ENCODE assay signal across 1 cellular context in the genomic region with DNA sequence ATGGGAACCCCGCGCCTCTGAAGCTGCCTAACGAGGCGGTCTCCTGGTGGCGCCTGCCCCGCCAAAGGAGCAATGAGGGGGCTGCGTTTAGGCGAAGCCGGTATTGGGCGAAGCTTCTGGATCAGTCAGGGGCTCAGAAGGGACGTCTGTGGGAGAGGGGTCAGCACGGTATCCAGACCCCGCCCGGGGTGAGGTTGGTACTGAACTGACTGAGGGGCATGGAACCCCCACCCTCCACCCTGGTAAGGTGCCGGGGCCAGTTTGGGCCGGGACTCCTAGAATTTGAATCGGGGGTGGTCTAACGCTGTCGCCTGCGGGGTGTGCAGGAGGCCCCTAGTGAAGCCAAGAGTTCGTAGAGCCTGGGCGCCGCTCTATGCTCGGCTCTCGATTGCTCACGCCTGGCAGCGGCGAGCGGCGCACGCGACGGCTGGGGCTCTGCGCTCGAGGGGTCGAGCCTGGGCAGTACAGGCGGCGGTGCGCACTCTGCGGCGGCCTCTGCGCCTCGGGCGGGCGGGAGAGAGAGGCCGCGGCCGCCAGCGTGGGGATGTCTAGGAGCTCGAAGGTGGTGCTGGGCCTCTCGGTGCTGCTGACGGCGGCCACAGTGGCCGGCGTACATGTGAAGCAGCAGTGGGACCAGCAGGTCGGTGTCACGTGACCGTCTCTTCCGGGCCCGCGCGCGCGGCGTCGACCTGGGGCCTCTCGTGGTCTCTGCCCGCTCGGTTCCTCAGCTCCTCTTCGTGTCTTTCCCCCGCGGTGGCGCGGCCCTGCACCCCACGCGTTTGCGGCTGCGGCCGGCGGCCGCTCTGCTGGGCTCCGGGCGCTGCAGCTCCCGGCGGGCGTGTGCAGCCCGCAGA.
TF ChIP-seq lines count a peak whose summit lies in the region.

A gene with protein sequence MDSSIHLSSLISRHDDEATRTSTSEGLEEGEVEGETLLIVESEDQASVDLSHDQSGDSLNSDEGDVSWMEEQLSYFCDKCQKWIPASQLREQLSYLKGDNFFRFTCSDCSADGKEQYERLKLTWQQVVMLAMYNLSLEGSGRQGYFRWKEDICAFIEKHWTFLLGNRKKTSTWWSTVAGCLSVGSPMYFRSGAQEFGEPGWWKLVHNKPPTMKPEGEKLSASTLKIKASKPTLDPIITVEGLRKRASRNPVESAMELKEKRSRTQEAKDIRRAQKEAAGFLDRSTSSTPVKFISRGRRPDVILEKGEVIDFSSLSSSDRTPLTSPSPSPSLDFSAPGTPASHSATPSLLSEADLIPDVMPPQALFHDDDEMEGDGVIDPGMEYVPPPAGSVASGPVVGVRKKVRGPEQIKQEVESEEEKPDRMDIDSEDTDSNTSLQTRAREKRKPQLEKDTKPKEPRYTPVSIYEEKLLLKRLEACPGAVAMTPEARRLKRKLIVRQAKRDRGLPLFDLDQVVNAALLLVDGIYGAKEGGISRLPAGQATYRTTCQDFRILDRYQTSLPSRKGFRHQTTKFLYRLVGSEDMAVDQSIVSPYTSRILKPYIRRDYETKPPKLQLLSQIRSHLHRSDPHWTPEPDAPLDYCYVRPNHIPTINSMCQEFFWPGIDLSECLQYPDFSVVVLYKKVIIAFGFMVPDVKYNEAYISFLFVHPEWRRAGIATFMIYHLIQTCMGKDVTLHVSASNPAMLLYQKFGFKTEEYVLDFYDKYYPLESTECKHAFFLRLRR (plus strand): TSS at position 452 of the 854 bp plus-strand sequence. CDS start 4,798 bp downstream, outside the sequence.
A gene with protein sequence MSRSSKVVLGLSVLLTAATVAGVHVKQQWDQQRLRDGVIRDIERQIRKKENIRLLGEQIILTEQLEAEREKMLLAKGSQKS (plus strand): TSS at position 452 of the 854 bp plus-strand sequence. CDS start 93 bp downstream, at position 545.

TF ChIP-seq in K562, 482 proteins besides CTCF, POLR2A, EP300 and RAD21 (continues in another document):
- TF ChIP-seq SMARCB1 (IDR thresholded peaks at IDR 0.05; ENCODE audit: insufficient read length, low read depth) (no peak), SETDB1 (IDR thresholded peaks at IDR 0.05; ENCODE audit: low read length) (no peak), SAFB2 (IDR thresholded peaks at IDR 0.05; ENCODE audit: borderline replicate concordance, low read depth, low read length, severe bottlenecking) (no peak), LEF1 (IDR thresholded peaks at IDR 0.05) (no peak), FOXM1 (IDR thresholded peaks at IDR 0.05; ENCODE audit: low read depth) (no peak), FOXM1 (CRISPR knock-in tag; IDR thresholded peaks at IDR 0.05; ENCODE audit: low read depth) (no peak), WHSC1 (IDR thresholded peaks at IDR 0.05; ENCODE audit: low read length) (no peak), PRMT5 (CRISPR knock-in tag; IDR thresholded peaks at IDR 0.05) (0 out of 2 replicates have a peak, but pooled peaks have one; percentile 30), TRIM28 (IDR thresholded peaks at IDR 0.05) (no peak), ATF1 (CRISPR knock-in tag; IDR thresholded peaks at IDR 0.05) (no peak; the same call in 1 of the 2 replicates), ATF1 (tag; IDR thresholded peaks at IDR 0.05) (peak; percentile 70), COPS2 (conservative IDR thresholded peaks at IDR 0.05) (no peak), U2AF2 (optimal IDR thresholded peaks at IDR 0.05; ENCODE audit: low read depth, low read length) (no peak), SREBF1 (IDR thresholded peaks at IDR 0.05; ENCODE audit: borderline replicate concordance, low read depth, low read length) (no peak), PTRF (tag; IDR thresholded peaks at IDR 0.05) (no peak), XRCC4 (IDR thresholded peaks at IDR 0.05; ENCODE audit: extremely low read depth, insufficient read depth, insufficient read length) (no peak), ZNF445 (CRISPR knock-in tag; IDR thresholded peaks at IDR 0.05; ENCODE audit: low read depth) (no peak), NR1H2 (CRISPR knock-in tag; IDR thresholded peaks at IDR 0.05) (no peak), ZNF263 (CRISPR knock-in tag; IDR thresholded peaks at IDR 0.05; ENCODE audit: borderline replicate concordance) (no peak), CXXC5 (CRISPR knock-in tag; IDR thresholded peaks at IDR 0.05) (peak; percentile 95), ZFX (CRISPR knock-in tag; IDR thresholded peaks at IDR 0.05) (peak; percentile 92), MAZ (CRISPR knock-in tag; conservative IDR thresholded peaks at IDR 0.05 in 1 of 2, IDR thresholded peaks at IDR 0.05 in 1 of 2) (peak; percentile 51 to 79; a peak in 3 of 4 replicates), SOX6 (IDR thresholded peaks at IDR 0.05) (no peak), MEIS2 (IDR thresholded peaks at IDR 0.05; ENCODE audit: partially characterized antibody) (no peak), TAF15 (IDR thresholded peaks at IDR 0.05; ENCODE audit: low read depth, low read length) (no peak), ZNF785 (CRISPR knock-in tag; IDR thresholded peaks at IDR 0.05) (no peak), ZSCAN32 (CRISPR knock-in tag; IDR thresholded peaks at IDR 0.05) (no peak), RAD51 (IDR thresholded peaks at IDR 0.05; ENCODE audit: borderline replicate concordance, low read depth) (peak; percentile 97), IRF2 (CRISPR knock-in tag; IDR thresholded peaks at IDR 0.05) (no peak), GTF2A2 (tag; IDR thresholded peaks at IDR 0.05) (no peak), CAMTA2 (CRISPR knock-in tag; conservative IDR thresholded peaks at IDR 0.05) (no peak), NR4A1 (CRISPR knock-in tag; IDR thresholded peaks at IDR 0.05) (no peak), NR4A1 (tag; IDR thresholded peaks at IDR 0.05) (no peak), CHD1 (IDR thresholded peaks at IDR 0.05; ENCODE audit: low read length) (peak; percentile 67), BCL6 (CRISPR knock-in tag; IDR thresholded peaks at IDR 0.05) (no peak), NFE2L1 (tag; IDR thresholded peaks at IDR 0.05; ENCODE audit: borderline replicate concordance, low read depth) (no peak), PURB (CRISPR knock-in tag; IDR thresholded peaks at IDR 0.05; ENCODE audit: low read depth) (no peak), BRCA1 (IDR thresholded peaks at IDR 0.05) (no peak), BRCA1 (CRISPR knock-in tag; IDR thresholded peaks at IDR 0.05) (no peak), KLF13 (tag; IDR thresholded peaks at IDR 0.05; ENCODE audit: borderline replicate concordance, low read depth) (no peak), SPI1 (IDR thresholded peaks at IDR 0.05; ENCODE audit: borderline replicate concordance, low read depth, low read length) (no peak), ZNF780A (CRISPR knock-in tag; IDR thresholded peaks at IDR 0.05) (no peak), ZNF134 (CRISPR knock-in tag; conservative IDR thresholded peaks at IDR 0.05) (no peak), KLF16 (IDR thresholded peaks at IDR 0.05) (no peak), ZBTB17 (CRISPR knock-in tag; IDR thresholded peaks at IDR 0.05) (peak; percentile 100), HNRNPK (IDR thresholded peaks at IDR 0.05; ENCODE audit: low read depth, low read length, poor library complexity, severe bottlenecking) (no peak)
- TF ChIP-seq, protein P1, sequence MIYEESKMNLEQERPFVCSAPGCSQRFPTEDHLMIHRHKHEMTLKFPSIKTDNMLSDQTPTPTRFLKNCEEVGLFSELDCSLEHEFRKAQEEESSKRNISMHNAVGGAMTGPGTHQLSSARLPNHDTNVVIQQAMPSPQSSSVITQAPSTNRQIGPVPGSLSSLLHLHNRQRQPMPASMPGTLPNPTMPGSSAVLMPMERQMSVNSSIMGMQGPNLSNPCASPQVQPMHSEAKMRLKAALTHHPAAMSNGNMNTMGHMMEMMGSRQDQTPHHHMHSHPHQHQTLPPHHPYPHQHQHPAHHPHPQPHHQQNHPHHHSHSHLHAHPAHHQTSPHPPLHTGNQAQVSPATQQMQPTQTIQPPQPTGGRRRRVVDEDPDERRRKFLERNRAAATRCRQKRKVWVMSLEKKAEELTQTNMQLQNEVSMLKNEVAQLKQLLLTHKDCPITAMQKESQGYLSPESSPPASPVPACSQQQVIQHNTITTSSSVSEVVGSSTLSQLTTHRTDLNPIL (CRISPR knock-in tag; IDR thresholded peaks at IDR 0.05): no peak
- TF ChIP-seq, protein P2, sequence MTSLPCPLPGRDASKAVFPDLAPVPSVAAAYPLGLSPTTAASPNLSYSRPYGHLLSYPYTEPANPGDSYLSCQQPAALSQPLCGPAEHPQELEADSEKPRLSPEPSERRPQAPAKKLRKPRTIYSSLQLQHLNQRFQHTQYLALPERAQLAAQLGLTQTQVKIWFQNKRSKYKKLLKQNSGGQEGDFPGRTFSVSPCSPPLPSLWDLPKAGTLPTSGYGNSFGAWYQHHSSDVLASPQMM (CRISPR knock-in tag; IDR thresholded peaks at IDR 0.05): no peak
- TF ChIP-seq, protein P3, sequence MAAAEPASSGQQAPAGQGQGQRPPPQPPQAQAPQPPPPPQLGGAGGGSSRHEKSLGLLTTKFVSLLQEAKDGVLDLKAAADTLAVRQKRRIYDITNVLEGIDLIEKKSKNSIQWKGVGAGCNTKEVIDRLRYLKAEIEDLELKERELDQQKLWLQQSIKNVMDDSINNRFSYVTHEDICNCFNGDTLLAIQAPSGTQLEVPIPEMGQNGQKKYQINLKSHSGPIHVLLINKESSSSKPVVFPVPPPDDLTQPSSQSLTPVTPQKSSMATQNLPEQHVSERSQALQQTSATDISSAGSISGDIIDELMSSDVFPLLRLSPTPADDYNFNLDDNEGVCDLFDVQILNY (CRISPR knock-in tag; IDR thresholded peaks at IDR 0.05): peak; percentile 73; the same call in 1 of the 2 replicates
- TF ChIP-seq, protein P4, sequence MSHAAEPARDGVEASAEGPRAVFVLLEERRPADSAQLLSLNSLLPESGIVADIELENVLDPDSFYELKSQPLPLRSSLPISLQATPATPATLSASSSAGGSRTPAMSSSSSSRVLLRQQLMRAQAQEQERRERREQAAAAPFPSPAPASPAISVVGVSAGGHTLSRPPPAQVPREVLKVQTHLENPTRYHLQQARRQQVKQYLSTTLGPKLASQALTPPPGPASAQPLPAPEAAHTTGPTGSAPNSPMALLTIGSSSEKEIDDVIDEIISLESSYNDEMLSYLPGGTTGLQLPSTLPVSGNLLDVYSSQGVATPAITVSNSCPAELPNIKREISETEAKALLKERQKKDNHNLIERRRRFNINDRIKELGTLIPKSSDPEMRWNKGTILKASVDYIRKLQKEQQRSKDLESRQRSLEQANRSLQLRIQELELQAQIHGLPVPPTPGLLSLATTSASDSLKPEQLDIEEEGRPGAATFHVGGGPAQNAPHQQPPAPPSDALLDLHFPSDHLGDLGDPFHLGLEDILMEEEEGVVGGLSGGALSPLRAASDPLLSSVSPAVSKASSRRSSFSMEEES (CRISPR knock-in tag; IDR thresholded peaks at IDR 0.05): peak; percentile 99
- TF ChIP-seq, protein P5, sequence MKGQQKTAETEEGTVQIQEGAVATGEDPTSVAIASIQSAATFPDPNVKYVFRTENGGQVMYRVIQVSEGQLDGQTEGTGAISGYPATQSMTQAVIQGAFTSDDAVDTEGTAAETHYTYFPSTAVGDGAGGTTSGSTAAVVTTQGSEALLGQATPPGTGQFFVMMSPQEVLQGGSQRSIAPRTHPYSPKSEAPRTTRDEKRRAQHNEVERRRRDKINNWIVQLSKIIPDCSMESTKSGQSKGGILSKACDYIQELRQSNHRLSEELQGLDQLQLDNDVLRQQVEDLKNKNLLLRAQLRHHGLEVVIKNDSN (CRISPR knock-in tag; IDR thresholded peaks at IDR 0.05): peak; percentile 89
- TF ChIP-seq, protein P6, sequence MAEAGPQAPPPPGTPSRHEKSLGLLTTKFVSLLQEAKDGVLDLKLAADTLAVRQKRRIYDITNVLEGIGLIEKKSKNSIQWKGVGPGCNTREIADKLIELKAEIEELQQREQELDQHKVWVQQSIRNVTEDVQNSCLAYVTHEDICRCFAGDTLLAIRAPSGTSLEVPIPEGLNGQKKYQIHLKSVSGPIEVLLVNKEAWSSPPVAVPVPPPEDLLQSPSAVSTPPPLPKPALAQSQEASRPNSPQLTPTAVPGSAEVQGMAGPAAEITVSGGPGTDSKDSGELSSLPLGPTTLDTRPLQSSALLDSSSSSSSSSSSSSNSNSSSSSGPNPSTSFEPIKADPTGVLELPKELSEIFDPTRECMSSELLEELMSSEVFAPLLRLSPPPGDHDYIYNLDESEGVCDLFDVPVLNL (CRISPR knock-in tag; IDR thresholded peaks at IDR 0.05; ENCODE audit: low read depth): no peak
